1 cellular context compared by ENCODE assay signal in the genomic region with DNA sequence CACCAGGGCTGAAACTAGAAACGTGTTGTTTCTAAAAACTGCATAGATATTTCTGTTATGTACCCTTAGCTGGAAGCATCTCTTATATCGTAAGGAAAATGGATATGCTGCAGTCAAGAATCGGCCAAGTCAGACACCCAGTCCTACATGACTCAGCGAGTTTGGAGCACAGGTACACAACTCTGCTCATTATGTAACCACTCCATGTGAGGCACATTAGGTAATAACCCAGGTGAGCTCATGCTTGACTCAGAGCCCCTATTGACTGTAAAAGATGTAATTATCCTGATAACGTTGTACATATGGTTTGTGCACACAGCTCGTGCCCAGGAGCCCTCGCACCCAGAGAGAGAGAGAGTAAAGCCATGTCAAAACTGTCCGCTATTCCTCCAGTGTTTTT.
TF ChIP-seq lines count a peak whose summit lies in the region.

No MANE protein-coding gene starts in this region.

TF ChIP-seq in HepG2, 621 proteins besides CTCF, POLR2A, EP300 and RAD21 (continued from another document and continues in another):
- TF ChIP-seq RBM39 (IDR thresholded peaks at IDR 0.05; ENCODE audit: low read depth, low read length, poor library complexity, severe bottlenecking), result no peak
- no peak for TF ChIP-seq NONO (IDR thresholded peaks at IDR 0.05)
- no peak for TF ChIP-seq NONO (CRISPR knock-in tag; conservative IDR thresholded peaks at IDR 0.05)
- TF ChIP-seq ZBTB3 (CRISPR knock-in tag; IDR thresholded peaks at IDR 0.05; ENCODE audit: borderline replicate concordance, low read depth), result no peak
- TF ChIP-seq RFXAP (CRISPR knock-in tag; IDR thresholded peaks at IDR 0.05; ENCODE audit: borderline replicate concordance), result no peak
- TF ChIP-seq FOXC1 (CRISPR knock-in tag; IDR thresholded peaks at IDR 0.05; ENCODE audit: borderline replicate concordance), result no peak
- TF ChIP-seq ZNF883 (CRISPR knock-in tag; IDR thresholded peaks at IDR 0.05; ENCODE audit: not compliant biosample characterization), result no peak
- TF ChIP-seq, protein P1, sequence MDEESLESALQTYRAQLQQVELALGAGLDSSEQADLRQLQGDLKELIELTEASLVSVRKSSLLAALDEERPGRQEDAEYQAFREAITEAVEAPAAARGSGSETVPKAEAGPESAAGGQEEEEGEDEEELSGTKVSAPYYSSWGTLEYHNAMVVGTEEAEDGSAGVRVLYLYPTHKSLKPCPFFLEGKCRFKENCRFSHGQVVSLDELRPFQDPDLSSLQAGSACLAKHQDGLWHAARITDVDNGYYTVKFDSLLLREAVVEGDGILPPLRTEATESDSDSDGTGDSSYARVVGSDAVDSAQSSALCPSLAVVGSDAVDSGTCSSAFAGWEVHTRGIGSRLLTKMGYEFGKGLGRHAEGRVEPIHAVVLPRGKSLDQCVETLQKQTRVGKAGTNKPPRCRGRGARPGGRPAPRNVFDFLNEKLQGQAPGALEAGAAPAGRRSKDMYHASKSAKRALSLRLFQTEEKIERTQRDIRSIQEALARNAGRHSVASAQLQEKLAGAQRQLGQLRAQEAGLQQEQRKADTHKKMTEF (CRISPR knock-in tag; IDR thresholded peaks at IDR 0.05), result no peak
- no peak for TF ChIP-seq ZNF713 (CRISPR knock-in tag; IDR thresholded peaks at IDR 0.05)
- TF ChIP-seq, protein P2, sequence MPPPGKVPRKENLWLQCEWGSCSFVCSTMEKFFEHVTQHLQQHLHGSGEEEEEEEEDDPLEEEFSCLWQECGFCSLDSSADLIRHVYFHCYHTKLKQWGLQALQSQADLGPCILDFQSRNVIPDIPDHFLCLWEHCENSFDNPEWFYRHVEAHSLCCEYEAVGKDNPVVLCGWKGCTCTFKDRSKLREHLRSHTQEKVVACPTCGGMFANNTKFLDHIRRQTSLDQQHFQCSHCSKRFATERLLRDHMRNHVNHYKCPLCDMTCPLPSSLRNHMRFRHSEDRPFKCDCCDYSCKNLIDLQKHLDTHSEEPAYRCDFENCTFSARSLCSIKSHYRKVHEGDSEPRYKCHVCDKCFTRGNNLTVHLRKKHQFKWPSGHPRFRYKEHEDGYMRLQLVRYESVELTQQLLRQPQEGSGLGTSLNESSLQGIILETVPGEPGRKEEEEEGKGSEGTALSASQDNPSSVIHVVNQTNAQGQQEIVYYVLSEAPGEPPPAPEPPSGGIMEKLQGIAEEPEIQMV (CRISPR knock-in tag; IDR thresholded peaks at IDR 0.05; ENCODE audit: low read depth), result no peak
- TF ChIP-seq, protein P3, sequence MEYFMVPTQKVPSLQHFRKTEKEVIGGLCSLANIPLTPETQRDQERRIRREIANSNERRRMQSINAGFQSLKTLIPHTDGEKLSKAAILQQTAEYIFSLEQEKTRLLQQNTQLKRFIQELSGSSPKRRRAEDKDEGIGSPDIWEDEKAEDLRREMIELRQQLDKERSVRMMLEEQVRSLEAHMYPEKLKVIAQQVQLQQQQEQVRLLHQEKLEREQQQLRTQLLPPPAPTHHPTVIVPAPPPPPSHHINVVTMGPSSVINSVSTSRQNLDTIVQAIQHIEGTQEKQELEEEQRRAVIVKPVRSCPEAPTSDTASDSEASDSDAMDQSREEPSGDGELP (IDR thresholded peaks at IDR 0.05; ENCODE audit: borderline replicate concordance, low read depth), result 0 out of 2 replicates have a peak, but pooled peaks have one; percentile 14
- TF ChIP-seq, protein P4, sequence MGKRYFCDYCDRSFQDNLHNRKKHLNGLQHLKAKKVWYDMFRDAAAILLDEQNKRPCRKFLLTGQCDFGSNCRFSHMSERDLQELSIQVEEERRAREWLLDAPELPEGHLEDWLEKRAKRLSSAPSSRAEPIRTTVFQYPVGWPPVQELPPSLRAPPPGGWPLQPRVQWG (CRISPR knock-in tag; IDR thresholded peaks at IDR 0.05; ENCODE audit: borderline replicate concordance, low read depth), result no peak
- TF ChIP-seq MAFK (conservative IDR thresholded peaks at IDR 0.05 in 1 of 2, IDR thresholded peaks at IDR 0.05 in 1 of 2; ENCODE audit: low read length in 2 of 2), result peak; percentile 26 to 42; a peak in 1 of 4 replicates
- TF ChIP-seq, protein P5, sequence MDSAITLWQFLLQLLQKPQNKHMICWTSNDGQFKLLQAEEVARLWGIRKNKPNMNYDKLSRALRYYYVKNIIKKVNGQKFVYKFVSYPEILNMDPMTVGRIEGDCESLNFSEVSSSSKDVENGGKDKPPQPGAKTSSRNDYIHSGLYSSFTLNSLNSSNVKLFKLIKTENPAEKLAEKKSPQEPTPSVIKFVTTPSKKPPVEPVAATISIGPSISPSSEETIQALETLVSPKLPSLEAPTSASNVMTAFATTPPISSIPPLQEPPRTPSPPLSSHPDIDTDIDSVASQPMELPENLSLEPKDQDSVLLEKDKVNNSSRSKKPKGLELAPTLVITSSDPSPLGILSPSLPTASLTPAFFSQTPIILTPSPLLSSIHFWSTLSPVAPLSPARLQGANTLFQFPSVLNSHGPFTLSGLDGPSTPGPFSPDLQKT (CRISPR knock-in tag; IDR thresholded peaks at IDR 0.05; ENCODE audit: borderline replicate concordance), result no peak
- peak; percentile 73 for TF ChIP-seq FOSL2 (CRISPR knock-in tag; IDR thresholded peaks at IDR 0.05)
- TF ChIP-seq ZBTB21 (CRISPR knock-in tag; IDR thresholded peaks at IDR 0.05), result no peak
- TF ChIP-seq, protein P6, sequence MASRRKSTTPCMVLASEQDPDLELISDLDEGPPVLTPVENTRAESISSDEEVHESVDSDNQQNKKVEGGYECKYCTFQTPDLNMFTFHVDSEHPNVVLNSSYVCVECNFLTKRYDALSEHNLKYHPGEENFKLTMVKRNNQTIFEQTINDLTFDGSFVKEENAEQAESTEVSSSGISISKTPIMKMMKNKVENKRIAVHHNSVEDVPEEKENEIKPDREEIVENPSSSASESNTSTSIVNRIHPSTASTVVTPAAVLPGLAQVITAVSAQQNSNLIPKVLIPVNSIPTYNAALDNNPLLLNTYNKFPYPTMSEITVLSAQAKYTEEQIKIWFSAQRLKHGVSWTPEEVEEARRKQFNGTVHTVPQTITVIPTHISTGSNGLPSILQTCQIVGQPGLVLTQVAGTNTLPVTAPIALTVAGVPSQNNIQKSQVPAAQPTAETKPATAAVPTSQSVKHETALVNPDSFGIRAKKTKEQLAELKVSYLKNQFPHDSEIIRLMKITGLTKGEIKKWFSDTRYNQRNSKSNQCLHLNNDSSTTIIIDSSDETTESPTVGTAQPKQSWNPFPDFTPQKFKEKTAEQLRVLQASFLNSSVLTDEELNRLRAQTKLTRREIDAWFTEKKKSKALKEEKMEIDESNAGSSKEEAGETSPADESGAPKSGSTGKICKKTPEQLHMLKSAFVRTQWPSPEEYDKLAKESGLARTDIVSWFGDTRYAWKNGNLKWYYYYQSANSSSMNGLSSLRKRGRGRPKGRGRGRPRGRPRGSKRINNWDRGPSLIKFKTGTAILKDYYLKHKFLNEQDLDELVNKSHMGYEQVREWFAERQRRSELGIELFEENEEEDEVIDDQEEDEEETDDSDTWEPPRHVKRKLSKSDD (CRISPR knock-in tag; IDR thresholded peaks at IDR 0.05; ENCODE audit: low read depth), result no peak
- TF ChIP-seq MAFF (IDR thresholded peaks at IDR 0.05; ENCODE audit: low read depth, low read length), result peak; percentile 12; the same call in 1 of the 2 replicates
- TF ChIP-seq, protein P7, sequence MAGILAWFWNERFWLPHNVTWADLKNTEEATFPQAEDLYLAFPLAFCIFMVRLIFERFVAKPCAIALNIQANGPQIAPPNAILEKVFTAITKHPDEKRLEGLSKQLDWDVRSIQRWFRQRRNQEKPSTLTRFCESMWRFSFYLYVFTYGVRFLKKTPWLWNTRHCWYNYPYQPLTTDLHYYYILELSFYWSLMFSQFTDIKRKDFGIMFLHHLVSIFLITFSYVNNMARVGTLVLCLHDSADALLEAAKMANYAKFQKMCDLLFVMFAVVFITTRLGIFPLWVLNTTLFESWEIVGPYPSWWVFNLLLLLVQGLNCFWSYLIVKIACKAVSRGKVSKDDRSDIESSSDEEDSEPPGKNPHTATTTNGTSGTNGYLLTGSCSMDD (CRISPR knock-in tag; IDR thresholded peaks at IDR 0.05), result no peak
- TF ChIP-seq ELF4 (CRISPR knock-in tag; IDR thresholded peaks at IDR 0.05; ENCODE audit: borderline replicate concordance), result no peak
- TF ChIP-seq, protein P8, sequence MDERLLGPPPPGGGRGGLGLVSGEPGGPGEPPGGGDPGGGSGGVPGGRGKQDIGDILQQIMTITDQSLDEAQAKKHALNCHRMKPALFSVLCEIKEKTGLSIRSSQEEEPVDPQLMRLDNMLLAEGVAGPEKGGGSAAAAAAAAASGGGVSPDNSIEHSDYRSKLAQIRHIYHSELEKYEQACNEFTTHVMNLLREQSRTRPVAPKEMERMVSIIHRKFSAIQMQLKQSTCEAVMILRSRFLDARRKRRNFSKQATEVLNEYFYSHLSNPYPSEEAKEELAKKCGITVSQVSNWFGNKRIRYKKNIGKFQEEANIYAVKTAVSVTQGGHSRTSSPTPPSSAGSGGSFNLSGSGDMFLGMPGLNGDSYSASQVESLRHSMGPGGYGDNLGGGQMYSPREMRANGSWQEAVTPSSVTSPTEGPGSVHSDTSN (CRISPR knock-in tag; IDR thresholded peaks at IDR 0.05), result no peak
- TF ChIP-seq BORCS8-MEF2B (CRISPR knock-in tag; IDR thresholded peaks at IDR 0.05), result no peak
- no peak for TF ChIP-seq GABPA (IDR thresholded peaks at IDR 0.05; ENCODE audit: low read depth, low read length)
- no peak for TF ChIP-seq GABPA (CRISPR knock-in tag; IDR thresholded peaks at IDR 0.05; ENCODE audit: low read depth)
- TF ChIP-seq RNF2 (conservative IDR thresholded peaks at IDR 0.05; ENCODE audit: low read depth), result no peak
- 0 out of 2 replicates have a peak, but pooled peaks have one; percentile 25 for TF ChIP-seq MAFG (CRISPR knock-in tag; IDR thresholded peaks at IDR 0.05)
- no peak for TF ChIP-seq SOX13 (IDR thresholded peaks at IDR 0.05)
- TF ChIP-seq SOX13 (CRISPR knock-in tag; conservative IDR thresholded peaks at IDR 0.05 in 1 of 2, IDR thresholded peaks at IDR 0.05 in 1 of 2), result no peak
- no peak for TF ChIP-seq ETV5 (CRISPR knock-in tag; IDR thresholded peaks at IDR 0.05; ENCODE audit: borderline replicate concordance)
- TF ChIP-seq, protein P9, sequence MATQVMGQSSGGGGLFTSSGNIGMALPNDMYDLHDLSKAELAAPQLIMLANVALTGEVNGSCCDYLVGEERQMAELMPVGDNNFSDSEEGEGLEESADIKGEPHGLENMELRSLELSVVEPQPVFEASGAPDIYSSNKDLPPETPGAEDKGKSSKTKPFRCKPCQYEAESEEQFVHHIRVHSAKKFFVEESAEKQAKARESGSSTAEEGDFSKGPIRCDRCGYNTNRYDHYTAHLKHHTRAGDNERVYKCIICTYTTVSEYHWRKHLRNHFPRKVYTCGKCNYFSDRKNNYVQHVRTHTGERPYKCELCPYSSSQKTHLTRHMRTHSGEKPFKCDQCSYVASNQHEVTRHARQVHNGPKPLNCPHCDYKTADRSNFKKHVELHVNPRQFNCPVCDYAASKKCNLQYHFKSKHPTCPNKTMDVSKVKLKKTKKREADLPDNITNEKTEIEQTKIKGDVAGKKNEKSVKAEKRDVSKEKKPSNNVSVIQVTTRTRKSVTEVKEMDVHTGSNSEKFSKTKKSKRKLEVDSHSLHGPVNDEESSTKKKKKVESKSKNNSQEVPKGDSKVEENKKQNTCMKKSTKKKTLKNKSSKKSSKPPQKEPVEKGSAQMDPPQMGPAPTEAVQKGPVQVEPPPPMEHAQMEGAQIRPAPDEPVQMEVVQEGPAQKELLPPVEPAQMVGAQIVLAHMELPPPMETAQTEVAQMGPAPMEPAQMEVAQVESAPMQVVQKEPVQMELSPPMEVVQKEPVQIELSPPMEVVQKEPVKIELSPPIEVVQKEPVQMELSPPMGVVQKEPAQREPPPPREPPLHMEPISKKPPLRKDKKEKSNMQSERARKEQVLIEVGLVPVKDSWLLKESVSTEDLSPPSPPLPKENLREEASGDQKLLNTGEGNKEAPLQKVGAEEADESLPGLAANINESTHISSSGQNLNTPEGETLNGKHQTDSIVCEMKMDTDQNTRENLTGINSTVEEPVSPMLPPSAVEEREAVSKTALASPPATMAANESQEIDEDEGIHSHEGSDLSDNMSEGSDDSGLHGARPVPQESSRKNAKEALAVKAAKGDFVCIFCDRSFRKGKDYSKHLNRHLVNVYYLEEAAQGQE (IDR thresholded peaks at IDR 0.05; ENCODE audit: borderline replicate concordance in 1 of 2, low read depth in 1 of 2, low read length in 2 of 2), result no peak
- no peak for TF ChIP-seq ZNF343 (CRISPR knock-in tag; IDR thresholded peaks at IDR 0.05)
- TF ChIP-seq NFE2L2 (IDR thresholded peaks at IDR 0.05; ENCODE audit: low read length), result peak; percentile 76
- no peak for TF ChIP-seq SMAD1 (CRISPR knock-in tag; IDR thresholded peaks at IDR 0.05; ENCODE audit: borderline replicate concordance, low read depth)
- TF ChIP-seq ZNF230 (CRISPR knock-in tag; IDR thresholded peaks at IDR 0.05), result no peak
- TF ChIP-seq, protein P10, sequence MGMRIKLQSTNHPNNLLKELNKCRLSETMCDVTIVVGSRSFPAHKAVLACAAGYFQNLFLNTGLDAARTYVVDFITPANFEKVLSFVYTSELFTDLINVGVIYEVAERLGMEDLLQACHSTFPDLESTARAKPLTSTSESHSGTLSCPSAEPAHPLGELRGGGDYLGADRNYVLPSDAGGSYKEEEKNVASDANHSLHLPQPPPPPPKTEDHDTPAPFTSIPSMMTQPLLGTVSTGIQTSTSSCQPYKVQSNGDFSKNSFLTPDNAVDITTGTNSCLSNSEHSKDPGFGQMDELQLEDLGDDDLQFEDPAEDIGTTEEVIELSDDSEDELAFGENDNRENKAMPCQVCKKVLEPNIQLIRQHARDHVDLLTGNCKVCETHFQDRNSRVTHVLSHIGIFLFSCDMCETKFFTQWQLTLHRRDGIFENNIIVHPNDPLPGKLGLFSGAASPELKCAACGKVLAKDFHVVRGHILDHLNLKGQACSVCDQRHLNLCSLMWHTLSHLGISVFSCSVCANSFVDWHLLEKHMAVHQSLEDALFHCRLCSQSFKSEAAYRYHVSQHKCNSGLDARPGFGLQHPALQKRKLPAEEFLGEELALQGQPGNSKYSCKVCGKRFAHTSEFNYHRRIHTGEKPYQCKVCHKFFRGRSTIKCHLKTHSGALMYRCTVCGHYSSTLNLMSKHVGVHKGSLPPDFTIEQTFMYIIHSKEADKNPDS (CRISPR knock-in tag; IDR thresholded peaks at IDR 0.05), result no peak
- no peak for TF ChIP-seq ZNF34 (CRISPR knock-in tag; IDR thresholded peaks at IDR 0.05; ENCODE audit: borderline replicate concordance)
- TF ChIP-seq CC2D1A (CRISPR knock-in tag; IDR thresholded peaks at IDR 0.05), result no peak
- TF ChIP-seq NFE2 (CRISPR knock-in tag; IDR thresholded peaks at IDR 0.05), result 0 out of 2 replicates have a peak, but pooled peaks have one; percentile 34
- TF ChIP-seq, protein P11, sequence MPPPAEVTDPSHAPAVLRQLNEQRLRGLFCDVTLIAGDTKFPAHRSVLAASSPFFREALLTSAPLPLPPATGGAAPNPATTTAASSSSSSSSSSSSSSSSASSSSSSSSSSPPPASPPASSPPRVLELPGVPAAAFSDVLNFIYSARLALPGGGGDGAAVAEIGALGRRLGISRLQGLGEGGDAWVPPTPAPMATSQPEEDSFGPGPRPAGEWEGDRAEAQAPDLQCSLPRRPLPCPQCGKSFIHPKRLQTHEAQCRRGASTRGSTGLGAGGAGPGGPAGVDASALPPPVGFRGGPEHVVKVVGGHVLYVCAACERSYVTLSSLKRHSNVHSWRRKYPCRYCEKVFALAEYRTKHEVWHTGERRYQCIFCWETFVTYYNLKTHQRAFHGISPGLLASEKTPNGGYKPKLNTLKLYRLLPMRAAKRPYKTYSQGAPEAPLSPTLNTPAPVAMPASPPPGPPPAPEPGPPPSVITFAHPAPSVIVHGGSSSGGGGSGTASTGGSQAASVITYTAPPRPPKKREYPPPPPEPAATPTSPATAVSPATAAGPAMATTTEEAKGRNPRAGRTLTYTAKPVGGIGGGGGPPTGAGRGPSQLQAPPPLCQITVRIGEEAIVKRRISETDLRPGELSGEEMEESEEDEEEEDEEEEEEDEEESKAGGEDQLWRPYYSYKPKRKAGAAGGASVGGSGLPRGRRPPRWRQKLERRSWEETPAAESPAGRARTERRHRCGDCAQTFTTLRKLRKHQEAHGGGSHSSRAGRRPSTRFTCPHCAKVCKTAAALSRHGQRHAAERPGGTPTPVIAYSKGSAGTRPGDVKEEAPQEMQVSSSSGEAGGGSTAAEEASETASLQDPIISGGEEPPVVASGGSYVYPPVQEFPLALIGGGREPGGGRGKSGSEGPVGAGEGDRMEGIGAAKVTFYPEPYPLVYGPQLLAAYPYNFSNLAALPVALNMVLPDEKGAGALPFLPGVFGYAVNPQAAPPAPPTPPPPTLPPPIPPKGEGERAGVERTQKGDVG (CRISPR knock-in tag; IDR thresholded peaks at IDR 0.05; ENCODE audit: borderline replicate concordance), result no peak
